Comparison of ENCODE assay signal across 25 cellular contexts in genomic region chr10:60706146-60706545, GRCh38.
"Had no signal": no experiment of that assay in that cellular context is flagged by ENCODE, and none has a peak within 500 bp of the region (broad histone marks: within the 10 kb centered on the region; RNA-seq: fewer than 3 reads in every experiment).

No MANE protein-coding gene starts in this region.

- H2AFZ ChIP-seq: hepatocyte, parathyroid adenoma had no signal

- H3K4me1 Mint-ChIP-seq: stimulated activated naive B cell treated with anti-CD40 and anti-IgM and Interleukin-4, amounts not matched to agents 10 μg/mL and 1 μg/mL and 100 μg/mL, for 72 hours had no signal

- DNase-seq: erythroblast; foreskin melanocyte; head of caudate nucleus; kidney; left cardiac atrium; left ventricle myocardium inferior; lower lobe of right lung; psoas muscle; retina; spleen; stimulated activated CD4-positive, alpha-beta T cell treated with anti-CD3 and anti-CD28 coated beads, Interleukin-2, amount 100 ng/mL, for 24 hours; stimulated activated CD4-positive, alpha-beta T cell treated with anti-CD3 and anti-CD28 coated beads, Interleukin-4, amount 100 ng/mL, for 4 hours; stimulated activated naive B cell treated with anti-CD40 and anti-IgM and Interleukin-4, amounts not matched to agents 10 μg/mL and 1 μg/mL and 100 μg/mL, for 72 hours; stimulated activated naive CD8-positive, alpha-beta T cell treated with anti-CD3 and anti-CD28 coated beads, Interleukin-15, amount 100 ng/mL, for 72 hours; testis; transverse colon had no signal

- H3K4me3 Mint-ChIP-seq: dendritic cell treated with granulocyte-macrophage colony-stimulating factor and Interleukin-4, amounts not matched to agents 40 ng/mL and 50 ng/mL, for 4 days; memory B cell; mesothelial cell of epicardium; nephron; stimulated activated naive B cell treated with anti-CD40 and anti-IgM and Interleukin-4, amounts not matched to agents 10 μg/mL and 1 μg/mL and 100 μg/mL, for 72 hours; stimulated activated naive CD8-positive, alpha-beta T cell treated with anti-CD3 and anti-CD28 coated beads, Interleukin-15, amount 100 ng/mL, for 72 hours had no signal

- H3K9ac ChIP-seq: parathyroid adenoma had no signal

- FAIRE-seq: colon, endothelial cell of umbilical vein had no signal

- H3K9me3 Mint-ChIP-seq: dendritic cell treated with granulocyte-macrophage colony-stimulating factor and Interleukin-4, amounts not matched to agents 40 ng/mL and 50 ng/mL, for 4 days; memory B cell; stimulated activated naive B cell treated with anti-CD40 and anti-IgM and Interleukin-4, amounts not matched to agents 10 μg/mL and 1 μg/mL and 100 μg/mL, for 72 hours had no signal

- H3K27me3 ChIP-seq: hepatocyte, spleen, testis, transverse colon had no signal

- H3K27me3 Mint-ChIP-seq: dendritic cell treated with granulocyte-macrophage colony-stimulating factor and Interleukin-4, amounts not matched to agents 40 ng/mL and 50 ng/mL, for 4 days; memory B cell had no signal

- H3K9me3 ChIP-seq: left ventricle myocardium inferior, lower lobe of right lung, psoas muscle, spleen, testis, transverse colon had no signal

- H3K4me3 ChIP-seq: hepatocyte, left ventricle myocardium inferior, lower lobe of right lung, psoas muscle, spleen, testis, transverse colon had no signal

- H3K27ac ChIP-seq: hepatocyte, left ventricle myocardium inferior, lower lobe of right lung, parathyroid adenoma, psoas muscle, spleen, testis, transverse colon had no signal

- ATAC-seq: left cardiac atrium; lower lobe of right lung; psoas muscle; sciatic nerve; stimulated activated naive B cell treated with anti-CD40 and anti-IgM and Interleukin-4, amounts not matched to agents 10 μg/mL and 1 μg/mL and 100 μg/mL, for 72 hours; stimulated activated naive CD8-positive, alpha-beta T cell treated with anti-CD3 and anti-CD28 coated beads, Interleukin-15, amount 100 ng/mL, for 72 hours had no signal

- H3K27ac Mint-ChIP-seq: dendritic cell treated with granulocyte-macrophage colony-stimulating factor and Interleukin-4, amounts not matched to agents 40 ng/mL and 50 ng/mL, for 4 days; memory B cell; stimulated activated naive B cell treated with anti-CD40 and anti-IgM and Interleukin-4, amounts not matched to agents 10 μg/mL and 1 μg/mL and 100 μg/mL, for 72 hours had no signal

- H3K36me3 Mint-ChIP-seq: stimulated activated naive B cell treated with anti-CD40 and anti-IgM and Interleukin-4, amounts not matched to agents 10 μg/mL and 1 μg/mL and 100 μg/mL, for 72 hours had no signal

- H3K79me2 ChIP-seq: hepatocyte had no signal

- H3K4me2 ChIP-seq: hepatocyte had no signal

- H3K36me3 ChIP-seq: left ventricle myocardium inferior, lower lobe of right lung, spleen, transverse colon had no signal

- H3K4me1 ChIP-seq: left ventricle myocardium inferior, lower lobe of right lung, psoas muscle, testis had no signal
